In genomic region chr13:44237276-44237767, GRCh38 we compare ENCODE assay signal across 8 cellular contexts.
DNase-seq lines count a peak whose midpoint lies in the region; ATAC-seq, FAIRE-seq and TF ChIP-seq lines count a peak whose summit lies in the region.

No MANE protein-coding gene starts in this region.

- peak; percentile 78 for ATAC-seq in omental fat pad (ENCODE audit: low FRiP score)

- in situ Hi-C loops in ACHN (cut with HindIII; ENCODE audit: low pct_ligation_motif_present, low pct_unique_long_range_greater_than_20kb, low sequenced_read_pairs) = no loop called here

- FAIRE-seq in D721Med (lab: Jason Lieb, UNC) = no peak

- no peaks in the 10 kb centered on the region for H3K9me3 Mint-ChIP-seq in HFFc6

- H3K4me3 ChIP-seq in GM12865 (ENCODE audit: low read depth, low read length) = no peak overlapping the region

- peaks cover 33% of the 10 kb centered on the region for H3K4me1 Mint-ChIP-seq in HFFc6 (ENCODE audit: low read depth)

- peak overlapping the region; percentile 87 for H3K27ac Mint-ChIP-seq in HFFc6

- peak overlapping the region; percentile 61 for H3K4me3 Mint-ChIP-seq in HFFc6

- peaks cover 4% of the 10 kb centered on the region for H3K27me3 Mint-ChIP-seq in HFFc6 (ENCODE audit: insufficient read depth)

- peak; percentile 82 for DNase-seq in GM12865 (ENCODE audit: low read depth)
- peak; percentile 90 for DNase-seq in HFFc6
- peak; percentile 23 for DNase-seq in SKM-1 treated with dmso at 0.1 percent for 144 hours (lab: John Stamatoyannopoulos, UW; ENCODE audit: unreplicated experiment)
- peak; percentile 91 for DNase-seq in fibroblast of gingiva (ENCODE audit: low read depth)
- no peak for DNase-seq in omental fat pad (ENCODE audit: low spot score)
- no peak for DNase-seq in ACHN
- DNase-seq in D721Med (ENCODE audit: insufficient read length, low spot score) = no peak
- DNase-seq in cortex of kidney (lab: John Stamatoyannopoulos, UW) = no peak

- H3K36me3 Mint-ChIP-seq in HFFc6 (ENCODE audit: low read depth) = no peaks in the 10 kb centered on the region

- TF ChIP-seq CTCF in GM12865 (IDR thresholded peaks at IDR 0.05; ENCODE audit: insufficient read depth, low read depth, low read length, missing control alignments) = no peak
- no peak for TF ChIP-seq CTCF in HFFc6 (IDR thresholded peaks at IDR 0.05)
- TF ChIP-seq CTCF in omental fat pad (IDR thresholded peaks at IDR 0.05) = no peak
- no peak for TF ChIP-seq CTCF in D721Med (IDR thresholded peaks at IDR 0.05; ENCODE audit: insufficient read depth, missing control alignments)

Comparison
In these comparisons a context has a peak if more than half of its experiments do, and no peak if none do; other contexts are left out.
1. DNase-seq: peak in GM12865 (single experiment), HFFc6 (single experiment), SKM-1 treated with dmso at 0.1 percent for 144 hours (single experiment) and fibroblast of gingiva (single experiment); none in omental fat pad (single experiment), ACHN (single experiment), D721Med (single experiment) and cortex of kidney (single experiment).